In genomic region chr1:17161926-17162800, GRCh38 we compare ENCODE assay signal across 20 cellular contexts. TPM values are rescaled to one million over a fixed set of nuclear protein-coding genes. Genes with fewer than 3 reads are reported as not detected.
"Had no signal": no experiment of that assay in that cellular context is flagged by ENCODE, and none has a peak within 500 bp of the region (broad histone marks: within the 10 kb centered on the region; RNA-seq: fewer than 3 reads in every experiment).

No MANE protein-coding gene starts in this region.

- H3K36me3 ChIP-seq: MG63 had no signal

- H3K27ac ChIP-seq: KMS-11 had no signal

- DNase-seq: activated CD4-positive, alpha-beta T cell treated with anti-CD3 and anti-CD28 coated beads for 4 hours; activated CD8-positive, alpha-beta memory T cell treated with anti-CD3 and anti-CD28 coated beads, Interleukin-2, amount 50 U/mL, for 4 hours; activated gamma-delta T cell treated with Interleukin-2 at 50 U/mL for 16 hours; activated naive CD4-positive, alpha-beta T cell treated with anti-CD3 and anti-CD28 coated beads, Interleukin-2, amount 10 ng/mL, durations not matched to agents 7 days and 5 days; activated naive CD8-positive, alpha-beta T cell treated with anti-CD3 and anti-CD28 coated beads for 36 hours; activated T-cell treated with anti-CD3 and anti-CD28 coated beads, Interleukin-2, amount 50 U/mL, for 72 hours; MG63; NCI-H1105; NCI-H1436; NCI-H187 treated with DMSO at 0.1 percent for 48 hours; NCI-H2081 treated with DMSO at 0.1 percent for 48 hours; NCI-H2171; NCI-H526 treated with DMSO at 0.1 percent for 48 hours; SHP77 treated with DMSO at 0.1 percent for 48 hours had no signal

- H3K4me3 ChIP-seq: MG63 had no signal

- H3K4me2 ChIP-seq: KMS-11 had no signal

- H3K27me3 ChIP-seq: MG63 had no signal

- H3K9me3 ChIP-seq: MG63 had no signal

RNA-seq across cellular contexts. Expression of gene PADI1, which starts 42.8 kb away (rescaled TPM):
- total RNA-seq: activated CD8-positive, alpha-beta T cell treated with anti-CD3 and anti-CD28 coated beads for 36 hours; activated naive CD8-positive, alpha-beta T cell treated with anti-CD3 and anti-CD28 coated beads for 36 hours; activated T-cell treated with anti-CD3 and anti-CD28 coated beads, Interleukin-2, amount 50 U/mL, for 72 hours; activated T-helper 2 cell treated with anti-CD3 and anti-CD28 coated beads, Interferon-gamma antibody, Interleukin-2, Interleukin-4, amounts not matched to agents 10 μg/mL and 5 μg/mL and 100 μg/mL, durations not matched to agents 14 hours and 24 hours and 36 hours; cardiac septum; OCI-LY7; SK-MEL-5 had no signal

RNA-seq across cellular contexts. Expression of gene PADI2, which starts 42.9 kb away (rescaled TPM):
- total RNA-seq: activated CD8-positive, alpha-beta T cell treated with anti-CD3 and anti-CD28 coated beads for 36 hours had no signal
